In genomic region chr9:2777454-2777853, GRCh38 we compare ENCODE assay signal across 24 cellular contexts.
"Had no signal": no experiment of that assay in that cellular context is flagged by ENCODE, and none has a peak within 500 bp of the region (broad histone marks: within the 10 kb centered on the region; RNA-seq: fewer than 3 reads in every experiment).

No MANE protein-coding gene starts in this region.

- H3K36me3 ChIP-seq: colonic mucosa had no signal

- H3K27me3 ChIP-seq: colonic mucosa, dorsolateral prefrontal cortex, esophagus muscularis mucosa, esophagus squamous epithelium, foreskin keratinocyte, gastrocnemius medialis, gastroesophageal sphincter, heart left ventricle, heart right ventricle had no signal

- H3K4me3 ChIP-seq: colonic mucosa, coronary artery, dorsolateral prefrontal cortex, esophagus muscularis mucosa, esophagus squamous epithelium, gastrocnemius medialis, gastroesophageal sphincter, heart left ventricle, heart right ventricle had no signal

- H3K27ac ChIP-seq: colonic mucosa, coronary artery, dorsolateral prefrontal cortex, epithelial cell of prostate, esophagus muscularis mucosa, esophagus squamous epithelium, foreskin keratinocyte, gastrocnemius medialis, gastroesophageal sphincter, heart left ventricle, heart right ventricle had no signal

- H3K4me1 ChIP-seq: colonic mucosa, esophagus muscularis mucosa, esophagus squamous epithelium, foreskin keratinocyte, gastrocnemius medialis, gastroesophageal sphincter, heart left ventricle, heart right ventricle had no signal

- ATAC-seq: effector memory CD8-positive, alpha-beta T cell; esophagus mucosa; foreskin keratinocyte; gastrocnemius medialis; gastroesophageal sphincter; heart left ventricle; heart right ventricle had no signal

- DNase-seq: colonic mucosa; cortex of kidney; dermis blood vessel endothelial cell; dorsolateral prefrontal cortex; effector CD4-positive, alpha-beta T cell; effector CD8-positive, alpha-beta T cell; effector memory CD4-positive, alpha-beta T cell; effector memory CD8-positive, alpha-beta T cell; erythroblast; esophagus squamous epithelium; foreskin fibroblast; foreskin keratinocyte; foreskin melanocyte; gastrocnemius medialis; glutamatergic neuron; head of caudate nucleus; heart left ventricle; heart right ventricle had no signal

- H3K4me3 Mint-ChIP-seq: dendritic cell treated with granulocyte-macrophage colony-stimulating factor and Interleukin-4, amounts not matched to agents 40 ng/mL and 50 ng/mL, for 4 days; effector memory CD8-positive, alpha-beta T cell had no signal

- H3K27me3 Mint-ChIP-seq: dendritic cell treated with granulocyte-macrophage colony-stimulating factor and Interleukin-4, amounts not matched to agents 40 ng/mL and 50 ng/mL, for 4 days; effector memory CD8-positive, alpha-beta T cell had no signal

- H3K9me3 ChIP-seq: colonic mucosa had no signal

- H3K27ac Mint-ChIP-seq: dendritic cell treated with granulocyte-macrophage colony-stimulating factor and Interleukin-4, amounts not matched to agents 40 ng/mL and 50 ng/mL, for 4 days; effector memory CD8-positive, alpha-beta T cell had no signal
